In the genomic region with DNA sequence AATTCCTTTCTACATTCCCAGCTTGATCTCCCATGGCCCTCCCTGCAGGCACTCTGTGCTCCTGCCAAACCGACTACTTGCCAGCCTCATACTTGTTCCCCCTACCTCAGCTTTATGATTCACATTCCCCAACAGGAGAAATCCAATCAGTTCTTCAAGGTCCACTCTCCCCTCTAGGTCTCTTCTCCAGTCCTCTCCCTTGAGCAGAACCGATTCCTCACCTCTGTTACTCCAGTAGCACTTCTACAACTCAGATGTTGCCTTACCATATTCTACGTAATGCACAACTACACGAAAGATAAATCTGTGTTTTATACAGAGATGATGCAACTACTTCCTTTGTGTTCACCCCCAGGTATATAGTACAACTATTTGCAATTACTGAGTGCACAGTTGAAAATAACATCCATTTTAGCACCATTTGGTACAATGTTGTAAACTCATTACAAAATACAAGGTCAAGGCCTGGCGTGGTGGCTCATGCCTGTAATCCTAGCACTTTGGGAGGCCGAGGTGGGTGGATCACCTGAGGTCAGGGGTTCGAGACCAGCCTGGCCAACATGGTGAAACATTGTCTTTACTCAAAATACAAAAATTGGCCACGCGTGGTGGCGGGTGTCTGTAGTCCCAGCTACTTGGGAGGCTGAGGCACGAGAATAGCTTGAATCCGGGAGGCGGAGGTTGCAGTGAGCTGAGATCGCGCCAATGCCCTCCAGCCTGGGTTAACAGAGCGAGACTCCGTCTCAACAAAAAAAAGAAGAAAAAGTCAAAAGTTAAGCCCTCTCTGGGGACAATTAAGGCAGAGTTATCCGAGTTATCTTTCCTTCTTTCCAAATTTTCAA, we compare ENCODE assay signal across 8 cellular contexts. TPM values are rescaled to one million over a fixed set of nuclear protein-coding genes. Genes with fewer than 3 reads are reported as not detected.
A peak's percentile ranks its signal among the peaks of the same experiment; 100 is the strongest.
DNase-seq lines count a peak whose midpoint lies in the region; ATAC-seq and TF ChIP-seq lines count a peak whose summit lies in the region.

No MANE protein-coding gene starts in this region.

- POLR2A ChIA-PET in CD4-positive, alpha-beta T cell (lab: Charles Lee): interaction anchor here (4.3 kb wide), 1 partner anchor 40 kb away, joined by 103 read pairs; the partner anchor contains the start of gene ELF1

- no peak for TF ChIP-seq CTCF in CD4-positive, alpha-beta T cell (IDR thresholded peaks at IDR 0.05)
- TF ChIP-seq CTCF in OCI-LY1 (IDR thresholded peaks at IDR 0.05; ENCODE audit: low read length) (no peak), endothelial cell (IDR thresholded peaks at IDR 0.05; ENCODE audit: unreplicated experiment) (no peak), neutrophil (IDR thresholded peaks at IDR 0.05) (no peak), BE2C (IDR thresholded peaks at IDR 0.05; ENCODE audit: low read depth, low read length) (no peak)

- CTCF ChIA-PET in CD4-positive, alpha-beta T cell (lab: Charles Lee): interaction anchor here (1.0 to 2.4 kb wide), 3 partner anchors 40 to 84 kb away, joined by 3 to 11 read pairs (median 6); partner anchors contain the start of gene ELF1

- H3K9me2 ChIP-seq in OCI-LY1 (ENCODE audit: low read depth, low read length): no peaks in the 10 kb centered on the region

- no peak overlapping the region for H3K27ac ChIP-seq in CD4-positive, alpha-beta T cell (ENCODE audit: low read depth, low read length)
- H3K27ac ChIP-seq in OCI-LY1 (ENCODE audit: low read depth, low read length, poor library complexity, severe bottlenecking) (peak overlapping the region; percentile 90), neutrophil (peak overlapping the region; percentile 94)

- peaks cover 72% of the 10 kb centered on the region for H3K4me1 Mint-ChIP-seq in CD4-positive, alpha-beta T cell (ENCODE audit: low read depth)
- H3K4me1 Mint-ChIP-seq in endothelial cell (ENCODE audit: unreplicated experiment): peaks cover 26% of the 10 kb centered on the region

- peak overlapping the region; percentile 95 for H3K4me3 Mint-ChIP-seq in CD4-positive, alpha-beta T cell
- peak overlapping the region; percentile 98 for H3K4me3 Mint-ChIP-seq in endothelial cell (ENCODE audit: unreplicated experiment)

- peaks cover 14% of the 10 kb centered on the region for H3K27me3 Mint-ChIP-seq in CD4-positive, alpha-beta T cell
- peaks cover 27% of the 10 kb centered on the region for H3K27me3 Mint-ChIP-seq in endothelial cell (ENCODE audit: unreplicated experiment)

- no peak for ATAC-seq in CD4-positive, alpha-beta T cell (ENCODE audit: poor library complexity)
- no peak for ATAC-seq in GM18502 (IDR thresholded peaks at IDR 0.05; ENCODE audit: poor library complexity, unreplicated experiment)
- ATAC-seq in HG03175 (IDR thresholded peaks at IDR 0.05; ENCODE audit: unreplicated experiment): no peak

- H3K4me1 ChIP-seq in OCI-LY1 (ENCODE audit: insufficient read depth, low read length, severe bottlenecking) (peaks cover 75% of the 10 kb centered on the region), neutrophil (ENCODE audit: control insufficient read depth in 1 of 2, insufficient read depth in 1 of 2, low read depth in 1 of 2, low read length in 1 of 2) (peaks cover 51 to 54% of the 10 kb centered on the region in 2 experiments), BE2C (no peaks in the 10 kb centered on the region; the same call in 1 of the 2 replicates)

- H3K9me3 ChIP-seq in CD4-positive, alpha-beta T cell (ENCODE audit: control insufficient read depth, low read length): no peaks in the 10 kb centered on the region
- no peaks in the 10 kb centered on the region for H3K9me3 ChIP-seq in OCI-LY1 (ENCODE audit: low read length)
- no peaks in the 10 kb centered on the region for H3K9me3 ChIP-seq in neutrophil
- H3K9me3 ChIP-seq in BE2C: no peaks in the 10 kb centered on the region

- peak overlapping the region; percentile 98 for H3K27ac Mint-ChIP-seq in CD4-positive, alpha-beta T cell
- no peak overlapping the region for H3K27ac Mint-ChIP-seq in endothelial cell (ENCODE audit: unreplicated experiment)

- no peaks in the 10 kb centered on the region for H3K36me3 ChIP-seq in OCI-LY1 (ENCODE audit: insufficient read depth, low read length)
- no peaks in the 10 kb centered on the region for H3K36me3 ChIP-seq in neutrophil
- no peaks in the 10 kb centered on the region for H3K36me3 ChIP-seq in BE2C

- H3K4me2 ChIP-seq in OCI-LY1 (ENCODE audit: low read length): peak overlapping the region; percentile 73

- peaks cover 31% of the 10 kb centered on the region; the same call in 1 of the 2 replicates for H3K79me2 ChIP-seq in OCI-LY1 (ENCODE audit: insufficient read depth, low read length)

- H3K27me3 ChIP-seq in CD4-positive, alpha-beta T cell (ENCODE audit: control insufficient read depth, insufficient read depth, low read length): no peaks in the 10 kb centered on the region
- H3K27me3 ChIP-seq in OCI-LY1 (ENCODE audit: insufficient read depth, low read length) (no peaks in the 10 kb centered on the region), neutrophil (no peaks in the 10 kb centered on the region), BE2C (no peaks in the 10 kb centered on the region)

- no peaks in the 10 kb centered on the region for H3K9me3 Mint-ChIP-seq in CD4-positive, alpha-beta T cell
- no peaks in the 10 kb centered on the region for H3K9me3 Mint-ChIP-seq in endothelial cell (ENCODE audit: unreplicated experiment)

- H3K36me3 Mint-ChIP-seq in CD4-positive, alpha-beta T cell (ENCODE audit: low read depth): peaks cover 38% of the 10 kb centered on the region
- peaks cover 4% of the 10 kb centered on the region for H3K36me3 Mint-ChIP-seq in endothelial cell (ENCODE audit: low read depth, unreplicated experiment)

- no peak overlapping the region for H2AFZ ChIP-seq in OCI-LY1 (ENCODE audit: low read length)

- H4K20me1 ChIP-seq in OCI-LY1 (ENCODE audit: insufficient read depth, low read length): no peaks in the 10 kb centered on the region

- DNase-seq in CD4-positive, alpha-beta T cell: no peak
- DNase-seq in endothelial cell (ENCODE audit: low spot score) (no peak), BE2C (no peak), DMS53 (lab: John Stamatoyannopoulos, UW) (no peak)

- peak overlapping the region; percentile 92 for H3K9ac ChIP-seq in OCI-LY1 (ENCODE audit: low read length)

- intact Hi-C loops in CD4-positive, alpha-beta T cell (cut with DNase I, micrococcal nuclease): loop anchor here in 1 of 2 experiments (5.0 kb wide), 2 partner anchors 136 to 164 kb away; no protein-coding TSS in a partner anchor

- H3K4me3 ChIP-seq in OCI-LY1 (ENCODE audit: low read depth, low read length, poor library complexity, severe bottlenecking): peak overlapping the region; percentile 79
- no peak overlapping the region for H3K4me3 ChIP-seq in neutrophil (ENCODE audit: low read depth in 1 of 2, low read length in 1 of 2)
- H3K4me3 ChIP-seq in BE2C (ENCODE audit: low read depth, low read length): no peak overlapping the region

- H3F3A ChIP-seq in OCI-LY1 (ENCODE audit: insufficient read depth, low read length): no peaks in the 10 kb centered on the region

RNA-seq across cellular contexts. Expression of gene WBP4, which starts 2.9 kb away (rescaled TPM):
- 1 to 10 TPM; 6.9 to 7.4 TPM for total RNA-seq in CD4-positive, alpha-beta T cell
- total RNA-seq in endothelial cell (ENCODE audit: unreplicated experiment): 8.2 TPM
- polyA plus RNA-seq in BE2C (2012; ENCODE audit: insufficient read depth, insufficient read length, low read depth): 10.4 TPM

RNA-seq across cellular contexts. Expression of gene ELF1, which starts 39.3 kb away (rescaled TPM):
- total RNA-seq in CD4-positive, alpha-beta T cell: 100 to 1,000 TPM; 354 to 358 TPM
- 46.0 TPM for total RNA-seq in endothelial cell (ENCODE audit: unreplicated experiment)
- 2.7 TPM for polyA plus RNA-seq in BE2C (2012; ENCODE audit: insufficient read depth, insufficient read length, low read depth)
